Comparison of ENCODE assay signal across 1 cellular context in the genomic region with DNA sequence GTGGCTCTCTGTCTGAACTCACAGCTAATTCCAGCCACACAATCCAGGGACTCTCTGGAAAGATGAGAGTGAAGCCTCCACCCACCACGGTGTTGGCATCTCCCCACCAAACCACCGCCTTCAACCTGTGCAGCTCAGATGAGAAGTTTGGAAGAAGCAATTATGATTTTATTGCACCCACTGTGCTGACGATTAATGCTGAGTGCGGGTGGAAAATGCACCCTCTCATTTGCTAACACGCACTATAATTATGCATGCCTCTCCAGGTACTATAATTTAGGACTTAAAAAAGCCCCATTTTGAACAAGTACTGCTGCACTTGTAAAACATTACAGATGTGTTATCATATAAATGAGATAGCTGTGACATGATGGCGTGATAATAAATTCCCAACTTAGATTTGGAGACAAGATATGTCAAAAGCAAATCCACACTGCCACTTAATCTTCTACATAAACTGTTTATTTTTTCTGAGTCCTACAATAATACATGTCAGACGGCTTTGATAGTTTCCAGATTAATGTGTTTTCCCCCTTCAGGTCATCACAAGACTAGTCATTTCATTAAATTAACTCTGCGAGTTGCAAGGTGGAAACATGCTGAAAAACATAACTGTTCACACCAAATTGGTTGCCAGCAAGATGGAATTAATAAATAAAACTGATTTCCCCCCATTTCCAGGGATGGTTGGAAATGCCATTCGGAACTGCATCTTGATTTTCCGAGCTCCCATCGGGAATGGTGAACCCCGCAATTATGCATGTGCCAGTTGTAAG.
TF ChIP-seq lines count a peak whose summit lies in the region.

No MANE protein-coding gene starts in this region.

TF ChIP-seq in SK-N-SH treated with all-trans-retinoic acid at 6 μM for 48 hours, 23 proteins besides CTCF, POLR2A, EP300 and RAD21 (continued from another document):
- TF ChIP-seq, protein P1, sequence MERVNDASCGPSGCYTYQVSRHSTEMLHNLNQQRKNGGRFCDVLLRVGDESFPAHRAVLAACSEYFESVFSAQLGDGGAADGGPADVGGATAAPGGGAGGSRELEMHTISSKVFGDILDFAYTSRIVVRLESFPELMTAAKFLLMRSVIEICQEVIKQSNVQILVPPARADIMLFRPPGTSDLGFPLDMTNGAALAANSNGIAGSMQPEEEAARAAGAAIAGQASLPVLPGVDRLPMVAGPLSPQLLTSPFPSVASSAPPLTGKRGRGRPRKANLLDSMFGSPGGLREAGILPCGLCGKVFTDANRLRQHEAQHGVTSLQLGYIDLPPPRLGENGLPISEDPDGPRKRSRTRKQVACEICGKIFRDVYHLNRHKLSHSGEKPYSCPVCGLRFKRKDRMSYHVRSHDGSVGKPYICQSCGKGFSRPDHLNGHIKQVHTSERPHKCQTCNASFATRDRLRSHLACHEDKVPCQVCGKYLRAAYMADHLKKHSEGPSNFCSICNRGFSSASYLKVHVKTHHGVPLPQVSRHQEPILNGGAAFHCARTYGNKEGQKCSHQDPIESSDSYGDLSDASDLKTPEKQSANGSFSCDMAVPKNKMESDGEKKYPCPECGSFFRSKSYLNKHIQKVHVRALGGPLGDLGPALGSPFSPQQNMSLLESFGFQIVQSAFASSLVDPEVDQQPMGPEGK (CRISPR knock-in tag; IDR thresholded peaks at IDR 0.05; ENCODE audit: borderline replicate concordance), result no peak
- TF ChIP-seq GLIS3 (CRISPR knock-in tag; IDR thresholded peaks at IDR 0.05) (no peak), SNAI2 (CRISPR knock-in tag; IDR thresholded peaks at IDR 0.05) (no peak), CSDC2 (CRISPR knock-in tag; IDR thresholded peaks at IDR 0.05) (no peak), BACH2 (CRISPR knock-in tag; IDR thresholded peaks at IDR 0.05; ENCODE audit: borderline replicate concordance) (no peak)
- TF ChIP-seq, protein P2, sequence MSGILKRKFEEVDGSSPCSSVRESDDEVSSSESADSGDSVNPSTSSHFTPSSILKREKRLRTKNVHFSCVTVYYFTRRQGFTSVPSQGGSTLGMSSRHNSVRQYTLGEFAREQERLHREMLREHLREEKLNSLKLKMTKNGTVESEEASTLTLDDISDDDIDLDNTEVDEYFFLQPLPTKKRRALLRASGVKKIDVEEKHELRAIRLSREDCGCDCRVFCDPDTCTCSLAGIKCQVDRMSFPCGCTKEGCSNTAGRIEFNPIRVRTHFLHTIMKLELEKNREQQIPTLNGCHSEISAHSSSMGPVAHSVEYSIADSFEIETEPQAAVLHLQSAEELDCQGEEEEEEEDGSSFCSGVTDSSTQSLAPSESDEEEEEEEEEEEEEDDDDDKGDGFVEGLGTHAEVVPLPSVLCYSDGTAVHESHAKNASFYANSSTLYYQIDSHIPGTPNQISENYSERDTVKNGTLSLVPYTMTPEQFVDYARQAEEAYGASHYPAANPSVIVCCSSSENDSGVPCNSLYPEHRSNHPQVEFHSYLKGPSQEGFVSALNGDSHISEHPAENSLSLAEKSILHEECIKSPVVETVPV (CRISPR knock-in tag; IDR thresholded peaks at IDR 0.05), result no peak
